ENCODE assay signal across 1 cellular context in the genomic region with DNA sequence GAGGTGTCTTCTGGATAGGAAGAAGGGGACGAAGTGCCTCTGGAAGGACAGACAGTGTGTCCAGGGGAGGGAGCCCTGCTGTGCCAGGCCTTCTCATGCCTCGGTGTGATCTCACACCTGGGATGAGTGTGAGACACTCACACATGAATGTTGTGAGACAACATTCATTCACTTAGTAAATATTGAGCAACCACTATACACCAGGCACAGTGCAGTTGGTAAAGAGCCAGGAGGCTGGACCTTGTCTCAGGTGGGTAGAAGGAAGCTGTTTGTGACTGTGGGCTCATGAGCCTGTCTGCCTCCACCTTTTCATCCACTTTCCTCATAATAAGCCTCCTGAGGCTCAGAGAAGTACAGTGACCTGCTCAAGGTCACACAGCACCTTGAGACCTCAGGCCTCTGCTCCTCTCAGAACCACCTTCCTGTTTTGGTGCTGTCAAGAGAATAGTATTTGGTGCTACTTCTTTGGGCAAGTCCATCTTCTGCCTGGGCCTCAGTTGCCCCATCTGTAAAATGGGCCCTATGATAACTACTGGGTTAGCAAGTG.
A peak's percentile ranks its signal among the peaks of the same experiment; 100 is the strongest.
TF ChIP-seq lines count a peak whose summit lies in the region.

No MANE protein-coding gene starts in this region.

TF ChIP-seq in HepG2, 621 proteins besides CTCF, POLR2A, EP300 and RAD21 (continued from another document and continues in another):
- no peak for TF ChIP-seq ZFAT (CRISPR knock-in tag; conservative IDR thresholded peaks at IDR 0.05)
- peak; percentile 78; the same call in 1 of the 2 replicates for TF ChIP-seq ZNF3 (CRISPR knock-in tag; IDR thresholded peaks at IDR 0.05)
- TF ChIP-seq ZNF646 (CRISPR knock-in tag; IDR thresholded peaks at IDR 0.05) = peak; percentile 94
- TF ChIP-seq ZNF777 (CRISPR knock-in tag; IDR thresholded peaks at IDR 0.05) = no peak
- TF ChIP-seq ZNF879 (CRISPR knock-in tag; IDR thresholded peaks at IDR 0.05) = no peak
- no peak for TF ChIP-seq NPAS2 (CRISPR knock-in tag; IDR thresholded peaks at IDR 0.05; ENCODE audit: borderline replicate concordance)
- no peak for TF ChIP-seq ZNF597 (CRISPR knock-in tag; IDR thresholded peaks at IDR 0.05)
- no peak for TF ChIP-seq ZNF770 (CRISPR knock-in tag; IDR thresholded peaks at IDR 0.05)
- TF ChIP-seq, protein P1, sequence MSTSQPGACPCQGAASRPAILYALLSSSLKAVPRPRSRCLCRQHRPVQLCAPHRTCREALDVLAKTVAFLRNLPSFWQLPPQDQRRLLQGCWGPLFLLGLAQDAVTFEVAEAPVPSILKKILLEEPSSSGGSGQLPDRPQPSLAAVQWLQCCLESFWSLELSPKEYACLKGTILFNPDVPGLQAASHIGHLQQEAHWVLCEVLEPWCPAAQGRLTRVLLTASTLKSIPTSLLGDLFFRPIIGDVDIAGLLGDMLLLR (CRISPR knock-in tag; IDR thresholded peaks at IDR 0.05) = no peak
- TF ChIP-seq ZNF24 (IDR thresholded peaks at IDR 0.05) = no peak
- no peak for TF ChIP-seq HOXA7 (CRISPR knock-in tag; IDR thresholded peaks at IDR 0.05)
- TF ChIP-seq HOXA5 (CRISPR knock-in tag; IDR thresholded peaks at IDR 0.05) = peak; percentile 41; the same call in 1 of the 2 replicates
- no peak for TF ChIP-seq ZNF503 (CRISPR knock-in tag; IDR thresholded peaks at IDR 0.05)
- no peak for TF ChIP-seq TGIF2 (CRISPR knock-in tag; IDR thresholded peaks at IDR 0.05)
- TF ChIP-seq, protein P2, sequence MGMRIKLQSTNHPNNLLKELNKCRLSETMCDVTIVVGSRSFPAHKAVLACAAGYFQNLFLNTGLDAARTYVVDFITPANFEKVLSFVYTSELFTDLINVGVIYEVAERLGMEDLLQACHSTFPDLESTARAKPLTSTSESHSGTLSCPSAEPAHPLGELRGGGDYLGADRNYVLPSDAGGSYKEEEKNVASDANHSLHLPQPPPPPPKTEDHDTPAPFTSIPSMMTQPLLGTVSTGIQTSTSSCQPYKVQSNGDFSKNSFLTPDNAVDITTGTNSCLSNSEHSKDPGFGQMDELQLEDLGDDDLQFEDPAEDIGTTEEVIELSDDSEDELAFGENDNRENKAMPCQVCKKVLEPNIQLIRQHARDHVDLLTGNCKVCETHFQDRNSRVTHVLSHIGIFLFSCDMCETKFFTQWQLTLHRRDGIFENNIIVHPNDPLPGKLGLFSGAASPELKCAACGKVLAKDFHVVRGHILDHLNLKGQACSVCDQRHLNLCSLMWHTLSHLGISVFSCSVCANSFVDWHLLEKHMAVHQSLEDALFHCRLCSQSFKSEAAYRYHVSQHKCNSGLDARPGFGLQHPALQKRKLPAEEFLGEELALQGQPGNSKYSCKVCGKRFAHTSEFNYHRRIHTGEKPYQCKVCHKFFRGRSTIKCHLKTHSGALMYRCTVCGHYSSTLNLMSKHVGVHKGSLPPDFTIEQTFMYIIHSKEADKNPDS (CRISPR knock-in tag; IDR thresholded peaks at IDR 0.05) = no peak
- TF ChIP-seq, protein P3, sequence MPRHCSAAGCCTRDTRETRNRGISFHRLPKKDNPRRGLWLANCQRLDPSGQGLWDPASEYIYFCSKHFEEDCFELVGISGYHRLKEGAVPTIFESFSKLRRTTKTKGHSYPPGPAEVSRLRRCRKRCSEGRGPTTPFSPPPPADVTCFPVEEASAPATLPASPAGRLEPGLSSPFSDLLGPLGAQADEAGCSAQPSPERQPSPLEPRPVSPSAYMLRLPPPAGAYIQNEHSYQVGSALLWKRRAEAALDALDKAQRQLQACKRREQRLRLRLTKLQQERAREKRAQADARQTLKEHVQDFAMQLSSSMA (CRISPR knock-in tag; IDR thresholded peaks at IDR 0.05) = no peak
- peak; percentile 78; the same call in 1 of the 2 replicates for TF ChIP-seq ZNF331 (CRISPR knock-in tag; IDR thresholded peaks at IDR 0.05)
- TF ChIP-seq, protein P4, sequence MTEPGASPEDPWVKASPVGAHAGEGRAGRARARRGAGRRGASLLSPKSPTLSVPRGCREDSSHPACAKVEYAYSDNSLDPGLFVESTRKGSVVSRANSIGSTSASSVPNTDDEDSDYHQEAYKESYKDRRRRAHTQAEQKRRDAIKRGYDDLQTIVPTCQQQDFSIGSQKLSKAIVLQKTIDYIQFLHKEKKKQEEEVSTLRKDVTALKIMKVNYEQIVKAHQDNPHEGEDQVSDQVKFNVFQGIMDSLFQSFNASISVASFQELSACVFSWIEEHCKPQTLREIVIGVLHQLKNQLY (CRISPR knock-in tag; IDR thresholded peaks at IDR 0.05) = 0 out of 2 replicates have a peak, but pooled peaks have one; percentile 45
- TF ChIP-seq ZNF138 (CRISPR knock-in tag; IDR thresholded peaks at IDR 0.05; ENCODE audit: low read depth) = no peak
- TF ChIP-seq NFIB (CRISPR knock-in tag; IDR thresholded peaks at IDR 0.05; ENCODE audit: borderline replicate concordance) = no peak
- TF ChIP-seq ZNF724P (CRISPR knock-in tag; IDR thresholded peaks at IDR 0.05; ENCODE audit: borderline replicate concordance) = no peak
- no peak for TF ChIP-seq MIER2 (CRISPR knock-in tag; IDR thresholded peaks at IDR 0.05)
- no peak for TF ChIP-seq HOXA9 (CRISPR knock-in tag; IDR thresholded peaks at IDR 0.05; ENCODE audit: borderline replicate concordance)
- TF ChIP-seq RFX1 (IDR thresholded peaks at IDR 0.05) = no peak
- TF ChIP-seq, protein P5, sequence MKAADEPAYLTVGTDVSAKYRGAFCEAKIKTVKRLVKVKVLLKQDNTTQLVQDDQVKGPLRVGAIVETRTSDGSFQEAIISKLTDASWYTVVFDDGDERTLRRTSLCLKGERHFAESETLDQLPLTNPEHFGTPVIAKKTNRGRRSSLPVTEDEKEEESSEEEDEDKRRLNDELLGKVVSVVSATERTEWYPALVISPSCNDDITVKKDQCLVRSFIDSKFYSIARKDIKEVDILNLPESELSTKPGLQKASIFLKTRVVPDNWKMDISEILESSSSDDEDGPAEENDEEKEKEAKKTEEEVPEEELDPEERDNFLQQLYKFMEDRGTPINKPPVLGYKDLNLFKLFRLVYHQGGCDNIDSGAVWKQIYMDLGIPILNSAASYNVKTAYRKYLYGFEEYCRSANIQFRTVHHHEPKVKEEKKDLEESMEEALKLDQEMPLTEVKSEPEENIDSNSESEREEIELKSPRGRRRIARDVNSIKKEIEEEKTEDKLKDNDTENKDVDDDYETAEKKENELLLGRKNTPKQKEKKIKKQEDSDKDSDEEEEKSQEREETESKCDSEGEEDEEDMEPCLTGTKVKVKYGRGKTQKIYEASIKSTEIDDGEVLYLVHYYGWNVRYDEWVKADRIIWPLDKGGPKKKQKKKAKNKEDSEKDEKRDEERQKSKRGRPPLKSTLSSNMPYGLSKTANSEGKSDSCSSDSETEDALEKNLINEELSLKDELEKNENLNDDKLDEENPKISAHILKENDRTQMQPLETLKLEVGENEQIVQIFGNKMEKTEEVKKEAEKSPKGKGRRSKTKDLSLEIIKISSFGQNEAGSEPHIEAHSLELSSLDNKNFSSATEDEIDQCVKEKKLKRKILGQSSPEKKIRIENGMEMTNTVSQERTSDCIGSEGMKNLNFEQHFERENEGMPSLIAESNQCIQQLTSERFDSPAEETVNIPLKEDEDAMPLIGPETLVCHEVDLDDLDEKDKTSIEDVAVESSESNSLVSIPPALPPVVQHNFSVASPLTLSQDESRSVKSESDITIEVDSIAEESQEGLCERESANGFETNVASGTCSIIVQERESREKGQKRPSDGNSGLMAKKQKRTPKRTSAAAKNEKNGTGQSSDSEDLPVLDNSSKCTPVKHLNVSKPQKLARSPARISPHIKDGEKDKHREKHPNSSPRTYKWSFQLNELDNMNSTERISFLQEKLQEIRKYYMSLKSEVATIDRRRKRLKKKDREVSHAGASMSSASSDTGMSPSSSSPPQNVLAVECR (CRISPR knock-in tag; IDR thresholded peaks at IDR 0.05; ENCODE audit: borderline replicate concordance) = no peak
- TF ChIP-seq ZNF30 (CRISPR knock-in tag; IDR thresholded peaks at IDR 0.05) = no peak
- no peak for TF ChIP-seq ISX (CRISPR knock-in tag; conservative IDR thresholded peaks at IDR 0.05)
- TF ChIP-seq, protein P6, sequence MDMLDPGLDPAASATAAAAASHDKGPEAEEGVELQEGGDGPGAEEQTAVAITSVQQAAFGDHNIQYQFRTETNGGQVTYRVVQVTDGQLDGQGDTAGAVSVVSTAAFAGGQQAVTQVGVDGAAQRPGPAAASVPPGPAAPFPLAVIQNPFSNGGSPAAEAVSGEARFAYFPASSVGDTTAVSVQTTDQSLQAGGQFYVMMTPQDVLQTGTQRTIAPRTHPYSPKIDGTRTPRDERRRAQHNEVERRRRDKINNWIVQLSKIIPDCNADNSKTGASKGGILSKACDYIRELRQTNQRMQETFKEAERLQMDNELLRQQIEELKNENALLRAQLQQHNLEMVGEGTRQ (IDR thresholded peaks at IDR 0.05; ENCODE audit: low read depth, low read length) = no peak
- TF ChIP-seq, protein P6 (CRISPR knock-in tag; IDR thresholded peaks at IDR 0.05; ENCODE audit: borderline replicate concordance) = no peak
